Comparison of ENCODE assay signal across 9 cellular contexts in genomic region chr2:181904022-181904632, GRCh38. TPM values are rescaled to one million over a fixed set of nuclear protein-coding genes. Genes with fewer than 3 reads are reported as not detected.
A peak's percentile ranks its signal among the peaks of the same experiment; 100 is the strongest.
DNase-seq lines count a peak whose midpoint lies in the region; ATAC-seq, FAIRE-seq and TF ChIP-seq lines count a peak whose summit lies in the region.
"Had no signal": no experiment of that assay in that cellular context is flagged by ENCODE, and none has a peak within 500 bp of the region (broad histone marks: within the 10 kb centered on the region; RNA-seq: fewer than 3 reads in every experiment).

No MANE protein-coding gene starts in this region.

- CTCF ChIA-PET in naive thymus-derived CD4-positive, alpha-beta T cell (lab: Charles Lee) = interaction anchor here (0.8 to 1.4 kb wide), 6 partner anchors 8 to 1780 kb away, joined by 3 to 9 read pairs (median 4); partner anchors contain the start of gene ITPRID2

- no peaks in the 10 kb centered on the region for H3K27me3 Mint-ChIP-seq in naive thymus-derived CD4-positive, alpha-beta T cell

- H3K27ac Mint-ChIP-seq in naive thymus-derived CD4-positive, alpha-beta T cell = no peak overlapping the region

- H3K9me3 Mint-ChIP-seq in naive thymus-derived CD4-positive, alpha-beta T cell = peaks cover 0 to 1% (median 0%) of the 10 kb centered on the region in 11 donors

- no peak overlapping the region for H3K4me3 Mint-ChIP-seq in naive thymus-derived CD4-positive, alpha-beta T cell

- DNase-seq in D721Med (ENCODE audit: insufficient read length, low spot score) (no peak), NCI-H748 treated with DMSO at 0.1 percent for 48 hours (lab: John Stamatoyannopoulos, UW) (peak; percentile 25), dermis microvascular lymphatic vessel endothelial cell (ENCODE audit: low read depth in 2 of 2) (peak; percentile 34 to 75)
- DNase-seq in naive thymus-derived CD4-positive, alpha-beta T cell = peak in 6 of 9 donors; percentile 19 to 50 (median 40)
- DNase-seq in activated effector memory CD4-positive, alpha-beta T cell treated with Interleukin-2 at 50 U/mL for 16 hours = no peak
- no peak for DNase-seq in activated effector memory CD4-positive, alpha-beta T cell treated with anti-CD3 and anti-CD28 coated beads, Interleukin-2, amount 50 U/mL, for 16 hours

- peak; percentile 53 for ATAC-seq in GM21515 (IDR thresholded peaks at IDR 0.05; ENCODE audit: unreplicated experiment)
- ATAC-seq in naive thymus-derived CD4-positive, alpha-beta T cell = peak; percentile 66
- ATAC-seq in HG03378 (IDR thresholded peaks at IDR 0.05; ENCODE audit: unreplicated experiment) = no peak

- peaks cover 0 to 14% (median 0%) of the 10 kb centered on the region in 3 experiments for H3K36me3 ChIP-seq in naive thymus-derived CD4-positive, alpha-beta T cell (ENCODE audit: control insufficient read depth in 2 of 3, insufficient read depth in 3 of 3, low read length in 3 of 3)

- peaks cover 9 to 41% (median 25%) of the 10 kb centered on the region in 7 donors for H3K4me1 Mint-ChIP-seq in naive thymus-derived CD4-positive, alpha-beta T cell

- no peaks in the 10 kb centered on the region for H3K9me3 ChIP-seq in naive thymus-derived CD4-positive, alpha-beta T cell (ENCODE audit: control insufficient read depth in 2 of 3, low read length in 3 of 3)
- H3K9me3 ChIP-seq: SJSA1 had no signal

- no peak overlapping the region for H3K27ac ChIP-seq in naive thymus-derived CD4-positive, alpha-beta T cell (ENCODE audit: low read depth, low read length)
- H3K27ac ChIP-seq: SJSA1 had no signal

- FAIRE-seq in D721Med (lab: Jason Lieb, UNC) = no peak

- H3K4me3 ChIP-seq in naive thymus-derived CD4-positive, alpha-beta T cell (ENCODE audit: low read length) = no peak overlapping the region
- H3K4me3 ChIP-seq: SJSA1 had no signal

- peak; percentile 64 for TF ChIP-seq CTCF in D721Med (IDR thresholded peaks at IDR 0.05; ENCODE audit: insufficient read depth, missing control alignments)

- POLR2A ChIA-PET in naive thymus-derived CD4-positive, alpha-beta T cell (lab: Charles Lee) = interaction anchor here (0.8 kb wide), 1 partner anchor 12 kb away, joined by 3 read pairs; no protein-coding TSS in a partner anchor

- intact Hi-C loops in naive thymus-derived CD4-positive, alpha-beta T cell (cut with micrococcal nuclease) = loop anchor here (1.0 to 10.0 kb wide), 9 partner anchors 11 to 1780 kb away; no protein-coding TSS in a partner anchor

- H3K4me1 ChIP-seq in naive thymus-derived CD4-positive, alpha-beta T cell (ENCODE audit: control insufficient read depth in 2 of 2, insufficient read depth in 2 of 2, low read length in 2 of 2) = peaks cover 0 to 6% of the 10 kb centered on the region in 2 donors

- peaks cover 7 to 49% (median 39%) of the 10 kb centered on the region in 5 donors for H3K36me3 Mint-ChIP-seq in naive thymus-derived CD4-positive, alpha-beta T cell

- no peaks in the 10 kb centered on the region for H3K27me3 ChIP-seq in naive thymus-derived CD4-positive, alpha-beta T cell (ENCODE audit: control insufficient read depth in 2 of 2, insufficient read depth in 2 of 2, low read length in 2 of 2)
- H3K27me3 ChIP-seq: SJSA1 had no signal

RNA-seq across cellular contexts. Expression of gene ITPRID2, which starts 12.6 kb away (rescaled TPM):
- total RNA-seq in dermis microvascular lymphatic vessel endothelial cell = 119 and 141 TPM in 2 replicates
- total RNA-seq in naive thymus-derived CD4-positive, alpha-beta T cell = 10 to 100 TPM; 42.3 to 90.9 (median 53.1) TPM
- 1 to 10 TPM; 3.9 to 6.8 TPM for polyA plus RNA-seq in naive thymus-derived CD4-positive, alpha-beta T cell

Comparison
In these comparisons a context has a peak if more than half of its experiments do, and no peak if none do; other contexts are left out.
1. DNase-seq: peak in NCI-H748 treated with DMSO at 0.1 percent for 48 hours (single experiment), dermis microvascular lymphatic vessel endothelial cell (2 of 2) and naive thymus-derived CD4-positive, alpha-beta T cell (6 of 9); none in D721Med (single experiment), activated effector memory CD4-positive, alpha-beta T cell treated with Interleukin-2 at 50 U/mL for 16 hours (single experiment) and activated effector memory CD4-positive, alpha-beta T cell treated with anti-CD3 and anti-CD28 coated beads, Interleukin-2, amount 50 U/mL, for 16 hours (single experiment).